In genomic region chr9:72586388-72587160, GRCh38 we compare ENCODE assay signal across 8 cellular contexts.
DNase-seq lines count a peak whose midpoint lies in the region; ATAC-seq and TF ChIP-seq lines count a peak whose summit lies in the region.

No MANE protein-coding gene starts in this region.

- H3K36me3 ChIP-seq in tibial nerve: no peaks in the 10 kb centered on the region

- DNase-seq in CD4-positive, alpha-beta T cell: peak in 4 of 10 experiments; percentile 3 to 10 (median 6)
- DNase-seq in RWPE1 (ENCODE audit: low spot score): peak; percentile 85
- DNase-seq in cardiac fibroblast (ENCODE audit: low read depth in 2 of 2): peak; percentile 93 to 94
- DNase-seq in mucosa of gallbladder (ENCODE audit: low spot score): peak; percentile 29
- no peak for DNase-seq in NCI-H187 treated with DMSO at 0.1 percent for 48 hours (lab: John Stamatoyannopoulos, UW)
- DNase-seq in tibial nerve (ENCODE audit: low spot score in 2 of 2): no peak

- no peaks in the 10 kb centered on the region for H3K27me3 ChIP-seq in CD4-positive, alpha-beta T cell (ENCODE audit: control insufficient read depth, insufficient read depth, low read length)
- H3K27me3 ChIP-seq in tibial nerve: no peaks in the 10 kb centered on the region

- peaks cover 10% of the 10 kb centered on the region for H3K4me1 Mint-ChIP-seq in CD4-positive, alpha-beta T cell (ENCODE audit: low read depth)

- WGBS in tibial nerve, 2 donors: 70 to 81% methylated on average over 5 of the region's 5 CpGs

- no peak overlapping the region for H3K27ac ChIP-seq in CD4-positive, alpha-beta T cell (ENCODE audit: low read depth, low read length)
- H3K27ac ChIP-seq in RWPE1: peak overlapping the region; percentile 59
- peak overlapping the region in 2 of 4 donors; percentile 54 to 81 for H3K27ac ChIP-seq in tibial nerve

- no peaks in the 10 kb centered on the region for H3K9me3 Mint-ChIP-seq in CD4-positive, alpha-beta T cell

- H3K4me3 Mint-ChIP-seq in CD4-positive, alpha-beta T cell: no peak overlapping the region

- ATAC-seq in CD4-positive, alpha-beta T cell (ENCODE audit: poor library complexity): peak; percentile 67
- peak; percentile 71 for ATAC-seq in GM21619 (IDR thresholded peaks at IDR 0.05; ENCODE audit: unreplicated experiment)
- ATAC-seq in GM19455 (IDR thresholded peaks at IDR 0.05; ENCODE audit: unreplicated experiment): no peak

- no peaks in the 10 kb centered on the region for H3K36me3 Mint-ChIP-seq in CD4-positive, alpha-beta T cell (ENCODE audit: low read depth)

- no peak for TF ChIP-seq POLR2A in tibial nerve (IDR thresholded peaks at IDR 0.05)

- TF ChIP-seq CTCF in CD4-positive, alpha-beta T cell (IDR thresholded peaks at IDR 0.05): no peak
- peak; percentile 35; the same call in 1 of the 2 replicates for TF ChIP-seq CTCF in RWPE1 (conservative IDR thresholded peaks at IDR 0.05; ENCODE audit: low read depth)
- TF ChIP-seq CTCF in cardiac fibroblast (IDR thresholded peaks at IDR 0.05; ENCODE audit: low read depth, low read length): peak; percentile 45
- TF ChIP-seq CTCF in tibial nerve (IDR thresholded peaks at IDR 0.05): no peak

- no peaks in the 10 kb centered on the region for H3K9me3 ChIP-seq in CD4-positive, alpha-beta T cell (ENCODE audit: control insufficient read depth, low read length)
- H3K9me3 ChIP-seq in tibial nerve: no peaks in the 10 kb centered on the region

- peak in 1 of 2 donors; percentile 72 for TF ChIP-seq EP300 in tibial nerve (IDR thresholded peaks at IDR 0.05)

- POLR2A ChIA-PET in CD4-positive, alpha-beta T cell (lab: Charles Lee): interaction anchor here (0.7 kb wide), 1 partner anchor 221 kb away, joined by 3 read pairs; the partner anchor contains the start of gene ZFAND5
- POLR2A ChIA-PET in RWPE1 (lab: Yijun Ruan, JAX; ENCODE audit: low non-redundant PET): no interaction called here

- CTCF ChIA-PET in CD4-positive, alpha-beta T cell (lab: Charles Lee): interaction anchor here (0.9 to 1.5 kb wide), 3 partner anchors 17 to 306 kb away, joined by 3 read pairs; no protein-coding TSS in a partner anchor
- CTCF ChIA-PET in RWPE1 (lab: Yijun Ruan, JAX): interaction anchor here (1.0 kb wide), 1 partner anchor 306 kb away, joined by 3 read pairs; no protein-coding TSS in a partner anchor

- no peaks in the 10 kb centered on the region for H3K27me3 Mint-ChIP-seq in CD4-positive, alpha-beta T cell

- no peak overlapping the region for H3K27ac Mint-ChIP-seq in CD4-positive, alpha-beta T cell

- intact Hi-C loops in CD4-positive, alpha-beta T cell (cut with DNase I, micrococcal nuclease): no loop called here

- H3K4me1 ChIP-seq in tibial nerve: peaks cover 0 to 55% (median 24%) of the 10 kb centered on the region in 4 donors

- H3K4me3 ChIP-seq in cardiac fibroblast (replicated peaks in 1 of 2; ENCODE audit: low read depth in 2 of 2, low read length in 2 of 2): no peak overlapping the region
- H3K4me3 ChIP-seq in tibial nerve: no peak overlapping the region

Comparison
In these comparisons a context has a peak if more than half of its experiments do, and no peak if none do; other contexts are left out.
1. DNase-seq: peak in RWPE1 (single experiment), cardiac fibroblast (2 of 2) and mucosa of gallbladder (single experiment); none in NCI-H187 treated with DMSO at 0.1 percent for 48 hours (single experiment) and tibial nerve (0 of 2).
2. CTCF ChIP-seq: peak in RWPE1 (single experiment) and cardiac fibroblast (single experiment); none in CD4-positive, alpha-beta T cell (single experiment) and tibial nerve (0 of 5).